20 cellular contexts compared by ENCODE assay signal in the genomic region with DNA sequence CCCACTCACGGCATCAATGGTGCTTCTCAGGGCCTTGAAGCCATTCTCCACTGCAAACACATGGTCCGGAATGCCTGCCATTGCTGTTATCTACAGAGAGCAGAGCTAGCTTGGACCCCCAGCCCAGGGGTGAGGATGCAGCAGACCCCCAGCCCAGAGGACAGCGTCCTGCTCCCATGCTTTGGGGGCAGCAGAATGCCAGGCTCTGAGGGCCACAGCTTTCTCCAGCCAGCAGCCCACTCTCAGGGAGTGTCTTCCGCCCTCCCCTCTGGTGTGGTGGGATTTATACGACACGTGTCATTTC. TPM values are rescaled to one million over a fixed set of nuclear protein-coding genes. Genes with fewer than 3 reads are reported as not detected.
A peak's percentile ranks its signal among the peaks of the same experiment; 100 is the strongest.
DNase-seq lines count a peak whose midpoint lies in the region; ATAC-seq and TF ChIP-seq lines count a peak whose summit lies in the region.
"Had no signal": no experiment of that assay in that cellular context is flagged by ENCODE, and none has a peak within 500 bp of the region (broad histone marks: within the 10 kb centered on the region; RNA-seq: fewer than 3 reads in every experiment).

No MANE protein-coding gene starts in this region.

- DNase-seq in natural killer cell (no peak), mammary epithelial cell (no peak), retina (no peak)
- no peak for DNase-seq in natural killer cell treated with Interleukin-12 subunit alpha and Interleukin-12 subunit beta and Interleukin-15 and Interleukin-18, amount 100 ng/mL, for 72 hours (ENCODE audit: low spot score)
- no peak for DNase-seq in naive thymus-derived CD4-positive, alpha-beta T cell
- no peak for DNase-seq in activated T-cell treated with anti-CD3 and anti-CD28 coated beads, Interleukin-2, amount 50 U/mL, for 1 hour
- DNase-seq: Caco-2, DMS53, H9, Karpas-422, NCI-H1930, NCI-H2171, NCI-H446 treated with DMSO at 0.1 percent for 48 hours, NCI-H774 had no signal

- no peaks in the 10 kb centered on the region for H3K9me2 ChIP-seq in Loucy (replicated peaks; ENCODE audit: low read depth, low read length)

- no peak for ATAC-seq in natural killer cell
- ATAC-seq in natural killer cell treated with Interleukin-12 subunit alpha and Interleukin-12 subunit beta and Interleukin-15 and Interleukin-18, amount 100 ng/mL, for 72 hours, result no peak
- no peak for ATAC-seq in naive thymus-derived CD4-positive, alpha-beta T cell
- ATAC-seq: GM12878, Panc1, Right ventricle myocardium inferior had no signal

- H3K4me1 ChIP-seq in Loucy (ENCODE audit: insufficient read depth, low read length, poor library complexity, severe bottlenecking), result peaks cover 91% of the 10 kb centered on the region
- peaks cover 67 to 75% of the 10 kb centered on the region in 2 donors for H3K4me1 ChIP-seq in naive thymus-derived CD4-positive, alpha-beta T cell (ENCODE audit: control insufficient read depth in 2 of 2, insufficient read depth in 2 of 2, low read length in 2 of 2)
- no peaks in the 10 kb centered on the region for H3K4me1 ChIP-seq in mammary epithelial cell (ENCODE audit: insufficient read depth, low read length)

- TF ChIP-seq CTCF in natural killer cell (IDR thresholded peaks at IDR 0.05) (no peak), Loucy (conservative IDR thresholded peaks at IDR 0.05; ENCODE audit: low read length) (no peak), mammary epithelial cell (conservative IDR thresholded peaks at IDR 0.05 in 1 of 2, IDR thresholded peaks at IDR 0.05 in 1 of 2; ENCODE audit: extremely low read depth in 1 of 2, insufficient read depth in 1 of 2, low read depth in 1 of 2, low read length in 2 of 2) (no peak)

- dilution Hi-C loops in mammary epithelial cell (cut with HindIII; ENCODE audit: low sequenced_read_pairs), result no loop called here

- POLR2A ChIA-PET in naive thymus-derived CD4-positive, alpha-beta T cell (lab: Charles Lee), result interaction anchor here (0.5 kb wide), 1 partner anchor 19 kb away, joined by 3 read pairs; no protein-coding TSS in a partner anchor

- H3K27me3 Mint-ChIP-seq in natural killer cell (ENCODE audit: low read depth in 2 of 2), result no peaks in the 10 kb centered on the region
- no peaks in the 10 kb centered on the region for H3K27me3 Mint-ChIP-seq in natural killer cell treated with Interleukin-12 subunit alpha and Interleukin-12 subunit beta and Interleukin-15 and Interleukin-18, amount 100 ng/mL, for 72 hours
- no peaks in the 10 kb centered on the region for H3K27me3 Mint-ChIP-seq in naive thymus-derived CD4-positive, alpha-beta T cell

- H3K4me3 ChIP-seq in Loucy (ENCODE audit: low read length, poor library complexity, severe bottlenecking) (peak overlapping the region; percentile 68), mammary epithelial cell (replicated peaks in 1 of 3; ENCODE audit: insufficient read depth in 1 of 3, low read depth in 2 of 3, low read length in 3 of 3) (no peak overlapping the region)
- peak overlapping the region; percentile 72 for H3K4me3 ChIP-seq in naive thymus-derived CD4-positive, alpha-beta T cell (ENCODE audit: low read length)
- H3K4me3 ChIP-seq: BLaER1, GM12878 had no signal

- no peaks in the 10 kb centered on the region for H3K36me3 ChIP-seq in Loucy (ENCODE audit: insufficient read depth, low read length)
- H3K36me3 ChIP-seq in naive thymus-derived CD4-positive, alpha-beta T cell (ENCODE audit: control insufficient read depth in 2 of 3, insufficient read depth in 3 of 3, low read length in 3 of 3), result peaks cover 0 to 6% (median 0%) of the 10 kb centered on the region in 3 experiments
- no peaks in the 10 kb centered on the region for H3K36me3 ChIP-seq in mammary epithelial cell (ENCODE audit: insufficient read depth, low read length)
- H3K36me3 ChIP-seq: BLaER1 had no signal

- no peaks in the 10 kb centered on the region for H4K20me1 ChIP-seq in Loucy (ENCODE audit: insufficient read depth, low read length, poor library complexity, severe bottlenecking)
- H4K20me1 ChIP-seq in mammary epithelial cell (ENCODE audit: insufficient read depth, low read length), result no peaks in the 10 kb centered on the region
- H4K20me1 ChIP-seq: BLaER1 had no signal

- H3K27me3 ChIP-seq in Loucy (ENCODE audit: insufficient read depth, low read length, poor library complexity, severe bottlenecking) (no peaks in the 10 kb centered on the region), mammary epithelial cell (ENCODE audit: insufficient read depth, low read length) (no peaks in the 10 kb centered on the region)
- H3K27me3 ChIP-seq in naive thymus-derived CD4-positive, alpha-beta T cell (ENCODE audit: control insufficient read depth in 2 of 2, insufficient read depth in 2 of 2, low read length in 2 of 2), result no peaks in the 10 kb centered on the region
- H3K27me3 ChIP-seq: BLaER1 had no signal

- peaks cover 15% of the 10 kb centered on the region for H3K79me2 ChIP-seq in Loucy (ENCODE audit: insufficient read depth, low read length)
- H3K79me2 ChIP-seq in mammary epithelial cell (ENCODE audit: insufficient read depth, low read length), result no peaks in the 10 kb centered on the region

- BruUV-seq in mammary epithelial cell (replicated peaks; lab: Mats Ljungman, UMichigan), result no TSS peak

- H3K9ac ChIP-seq in Loucy (ENCODE audit: low read depth, low read length, poor library complexity, severe bottlenecking) (peak overlapping the region; percentile 79), mammary epithelial cell (ENCODE audit: insufficient read depth, low read length) (no peak overlapping the region)
- H3K9ac ChIP-seq: BLaER1 had no signal

- H3K27ac ChIP-seq in naive thymus-derived CD4-positive, alpha-beta T cell (ENCODE audit: low read depth, low read length), result peak overlapping the region; percentile 80
- no peak overlapping the region for H3K27ac ChIP-seq in mammary epithelial cell (ENCODE audit: insufficient read depth, low read depth, low read length)
- H3K27ac ChIP-seq: BLaER1 had no signal

- CTCF ChIA-PET in naive thymus-derived CD4-positive, alpha-beta T cell (lab: Charles Lee), result interaction anchor here (1.1 kb wide), 1 partner anchor 65 kb away, joined by 4 read pairs; no protein-coding TSS in a partner anchor
- CTCF ChIA-PET in mammary epithelial cell (lab: Charles Lee; ENCODE audit: low non-redundant PET), result no interaction called here

- peak overlapping the region; percentile 29 for H3K4me3 Mint-ChIP-seq in natural killer cell
- H3K4me3 Mint-ChIP-seq in natural killer cell treated with Interleukin-12 subunit alpha and Interleukin-12 subunit beta and Interleukin-15 and Interleukin-18, amount 100 ng/mL, for 72 hours, result no peak overlapping the region
- H3K4me3 Mint-ChIP-seq in naive thymus-derived CD4-positive, alpha-beta T cell, result no peak overlapping the region
- H3K4me3 Mint-ChIP-seq: H9 had no signal

- WGBS in mammary epithelial cell (ENCODE audit: low coverage, missing lambda C conversion rate), result 93% methylated on average over 4 of the region's 6 CpGs

- peaks cover 9 to 22% of the 10 kb centered on the region in 2 donors for H3K4me1 Mint-ChIP-seq in natural killer cell
- peaks cover 29% of the 10 kb centered on the region in 2 donors for H3K4me1 Mint-ChIP-seq in natural killer cell treated with Interleukin-12 subunit alpha and Interleukin-12 subunit beta and Interleukin-15 and Interleukin-18, amount 100 ng/mL, for 72 hours (ENCODE audit: low read depth in 2 of 2)
- peaks cover 8 to 55% (median 36%) of the 10 kb centered on the region in 7 donors for H3K4me1 Mint-ChIP-seq in naive thymus-derived CD4-positive, alpha-beta T cell

- no peaks in the 10 kb centered on the region for H3F3A ChIP-seq in Loucy (ENCODE audit: low read depth)

- in situ Hi-C loops in mammary epithelial cell (cut with MboI; ENCODE audit: low sequenced_read_pairs in 2 of 2), result no loop called here

- no peaks in the 10 kb centered on the region for H3K9me3 Mint-ChIP-seq in natural killer cell
- no peaks in the 10 kb centered on the region for H3K9me3 Mint-ChIP-seq in natural killer cell treated with Interleukin-12 subunit alpha and Interleukin-12 subunit beta and Interleukin-15 and Interleukin-18, amount 100 ng/mL, for 72 hours
- peaks cover 0 to 5% (median 0%) of the 10 kb centered on the region in 11 donors for H3K9me3 Mint-ChIP-seq in naive thymus-derived CD4-positive, alpha-beta T cell
- H3K9me3 Mint-ChIP-seq: H9 had no signal

- H3K9me3 ChIP-seq in Loucy (ENCODE audit: insufficient read depth, low read depth, low read length) (no peaks in the 10 kb centered on the region), mammary epithelial cell (replicated peaks; ENCODE audit: insufficient read depth, low read length) (no peaks in the 10 kb centered on the region)
- H3K9me3 ChIP-seq in naive thymus-derived CD4-positive, alpha-beta T cell (ENCODE audit: control insufficient read depth in 2 of 3, low read length in 3 of 3), result no peaks in the 10 kb centered on the region
- H3K9me3 ChIP-seq: BLaER1, Caco-2 had no signal

- H3K4me2 ChIP-seq in Loucy (ENCODE audit: low read depth, low read length, poor library complexity, severe bottlenecking) (peak overlapping the region; percentile 79), mammary epithelial cell (ENCODE audit: insufficient read depth, low read depth, low read length) (no peak overlapping the region)

- no peak overlapping the region for H3K27ac Mint-ChIP-seq in natural killer cell
- no peak overlapping the region for H3K27ac Mint-ChIP-seq in natural killer cell treated with Interleukin-12 subunit alpha and Interleukin-12 subunit beta and Interleukin-15 and Interleukin-18, amount 100 ng/mL, for 72 hours
- H3K27ac Mint-ChIP-seq in naive thymus-derived CD4-positive, alpha-beta T cell, result peak overlapping the region in 1 of 9 donors; percentile 43
- H3K27ac Mint-ChIP-seq: H9 had no signal

- H3K36me3 Mint-ChIP-seq in natural killer cell, result no peaks in the 10 kb centered on the region
- no peaks in the 10 kb centered on the region for H3K36me3 Mint-ChIP-seq in natural killer cell treated with Interleukin-12 subunit alpha and Interleukin-12 subunit beta and Interleukin-15 and Interleukin-18, amount 100 ng/mL, for 72 hours
- H3K36me3 Mint-ChIP-seq in naive thymus-derived CD4-positive, alpha-beta T cell, result peaks cover 0 to 4% (median 3%) of the 10 kb centered on the region in 5 donors

- intact Hi-C loops in natural killer cell (cut with micrococcal nuclease), result no loop called here
- intact Hi-C loops in naive thymus-derived CD4-positive, alpha-beta T cell (cut with micrococcal nuclease), result loop anchor here in 1 of 2 donors (5.0 kb wide), 2 partner anchors 62 to 422 kb away; partner anchors contain the start of genes NCOA4 and ZFAND4
- intact Hi-C loops in mammary epithelial cell (cut with micrococcal nuclease), result no loop called here

- H2AFZ ChIP-seq in Loucy (ENCODE audit: low read length) (no peak overlapping the region), mammary epithelial cell (ENCODE audit: low read depth, low read length) (no peak overlapping the region)

RNA-seq across cellular contexts. Expression of gene MSMB, which starts 48.1 kb away (rescaled TPM):
- total RNA-seq in natural killer cell (not detected), mammary epithelial cell (not detected)
- total RNA-seq in natural killer cell treated with Interleukin-12 subunit alpha and Interleukin-12 subunit beta and Interleukin-15 and Interleukin-18, amount 100 ng/mL, for 72 hours, result not detected
- total RNA-seq in naive thymus-derived CD4-positive, alpha-beta T cell, result not detected
- polyA plus RNA-seq in naive thymus-derived CD4-positive, alpha-beta T cell, result not detected
- not detected for polyA plus RNA-seq in mammary epithelial cell
- not detected for polyA minus RNA-seq in mammary epithelial cell
- total RNA-seq: GM12878, H9, Right ventricle myocardium inferior had no signal
- polyA plus RNA-seq: AG04450, GM12878 had no signal

Comparison
In these comparisons a context has a peak if more than half of its experiments do, and no peak if none do; other contexts are left out.
1. H3K4me3 ChIP-seq: peak in Loucy (single experiment) and naive thymus-derived CD4-positive, alpha-beta T cell (single experiment); none in mammary epithelial cell (0 of 3).